Comparison of ENCODE assay signal across 26 cellular contexts in the genomic region with DNA sequence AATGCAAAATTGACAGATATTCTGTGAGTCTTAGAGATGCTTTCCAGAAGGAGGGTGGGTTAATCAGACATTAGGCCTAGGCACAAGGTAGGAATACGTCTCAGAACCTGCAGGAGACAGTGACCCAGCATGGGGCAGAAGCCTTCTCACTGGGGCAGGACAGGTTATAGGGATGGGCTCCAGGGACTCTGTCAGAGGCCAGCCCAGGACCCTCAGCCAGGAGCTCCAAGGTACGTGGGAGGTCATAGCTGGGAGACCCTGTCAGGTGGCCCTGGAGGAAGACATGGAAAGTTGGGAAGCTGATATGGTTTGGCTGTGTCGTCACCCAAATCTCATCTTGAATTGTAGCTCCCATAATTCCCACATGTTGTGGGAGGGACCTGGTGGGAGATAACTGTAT.
"Had no signal": no experiment of that assay in that cellular context is flagged by ENCODE, and none has a peak within 500 bp of the region (broad histone marks: within the 10 kb centered on the region; RNA-seq: fewer than 3 reads in every experiment).

No MANE protein-coding gene starts in this region.

- ATAC-seq: activated CD8-positive, alpha-beta memory T cell treated with anti-CD3 and anti-CD28 coated beads, Interleukin-2, amount 10 ng/mL, durations not matched to agents 7 days and 5 days; activated CD8-positive, alpha-beta T cell treated with anti-CD3 and anti-CD28 coated beads, Interleukin-2, amount 10 ng/mL, durations not matched to agents 7 days and 5 days; activated naive CD4-positive, alpha-beta T cell treated with anti-CD3 and anti-CD28 coated beads, Interleukin-2, amount 50 U/mL, for 72 hours; activated T-cell treated with anti-CD3 and anti-CD28 coated beads, Interleukin-2, amount 50 U/mL, for 72 hours; effector memory CD8-positive, alpha-beta T cell; gastroesophageal sphincter; WTC11 had no signal

- H3K9me3 ChIP-seq: ascending aorta, esophagus squamous epithelium, gastroesophageal sphincter, heart right ventricle had no signal

- DNase-seq: activated CD4-positive, alpha-beta memory T cell treated with anti-CD3 and anti-CD28 coated beads for 36 hours; activated CD4-positive, alpha-beta T cell treated with anti-CD3 and anti-CD28 coated beads for 1 hour; activated CD4-positive, alpha-beta T cell treated with anti-CD3 and anti-CD28 coated beads for 4 hours; activated CD8-positive, alpha-beta memory T cell treated with anti-CD3 and anti-CD28 coated beads, Interleukin-2, amount 10 ng/mL, durations not matched to agents 7 days and 5 days; activated CD8-positive, alpha-beta memory T cell treated with anti-CD3 and anti-CD28 coated beads, Interleukin-2, amount 50 U/mL, for 4 hours; activated CD8-positive, alpha-beta T cell treated with anti-CD3 and anti-CD28 coated beads, Interleukin-2, amount 10 ng/mL, durations not matched to agents 7 days and 5 days; activated gamma-delta T cell; activated naive CD4-positive, alpha-beta T cell; activated naive CD4-positive, alpha-beta T cell treated with anti-CD3 and anti-CD28 coated beads, Interleukin-2, amount 10 ng/mL, durations not matched to agents 7 days and 5 days; activated naive CD8-positive, alpha-beta T cell treated with anti-CD3 and anti-CD28 coated beads, Interleukin-2, amount 10 ng/mL, durations not matched to agents 7 days and 5 days; activated T-cell treated with anti-CD3 and anti-CD28 coated beads, Interleukin-2, amount 50 U/mL, for 1 hour; activated T-cell treated with anti-CD3 and anti-CD28 coated beads, Interleukin-2, amount 50 U/mL, for 72 hours; brain microvascular endothelial cell; cortex of kidney; dermis blood vessel endothelial cell; effector CD4-positive, alpha-beta T cell; effector memory CD8-positive, alpha-beta T cell; erythroblast; esophagus squamous epithelium; foreskin melanocyte; heart right ventricle; T-helper 2 cell had no signal

- H3K27me3 ChIP-seq: ascending aorta, brain microvascular endothelial cell, gastroesophageal sphincter, heart right ventricle had no signal

- H3K4me1 ChIP-seq: ascending aorta, esophagus squamous epithelium, gastroesophageal sphincter had no signal

- H3K4me3 ChIP-seq: ascending aorta, esophagus squamous epithelium, gastroesophageal sphincter, heart right ventricle had no signal

- H3K36me3 ChIP-seq: ascending aorta, brain microvascular endothelial cell, esophagus squamous epithelium, gastroesophageal sphincter, heart right ventricle had no signal

- H3K27ac ChIP-seq: ascending aorta, brain microvascular endothelial cell, esophagus squamous epithelium, gastroesophageal sphincter had no signal
